Comparison of ENCODE assay signal across 9 cellular contexts in the genomic region with DNA sequence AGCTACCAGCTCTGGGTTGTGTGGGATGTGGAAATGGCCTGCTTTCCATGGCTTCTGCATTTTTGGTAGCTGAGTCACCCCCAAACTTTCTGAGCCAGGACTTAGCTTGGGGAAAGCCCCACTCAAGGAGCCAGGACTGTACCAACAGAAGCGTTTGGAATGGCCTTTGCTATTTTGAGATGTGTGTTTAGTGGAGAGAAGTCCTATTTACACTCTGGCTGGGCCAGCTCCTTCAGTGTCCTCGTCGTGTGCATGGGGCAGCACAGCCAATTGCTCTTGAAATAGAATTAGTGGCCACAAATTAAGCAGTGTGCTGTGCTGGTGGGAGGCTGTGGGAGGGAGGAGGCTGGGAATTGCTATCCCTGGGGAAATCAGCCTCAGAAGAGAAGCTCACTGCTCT. TPM values are rescaled to one million over a fixed set of nuclear protein-coding genes. Genes with fewer than 3 reads are reported as not detected.
DNase-seq lines count a peak whose midpoint lies in the region; ATAC-seq and FAIRE-seq lines count a peak whose summit lies in the region.
"Had no signal": no experiment of that assay in that cellular context is flagged by ENCODE, and none has a peak within 500 bp of the region (broad histone marks: within the 10 kb centered on the region; RNA-seq: fewer than 3 reads in every experiment).

No MANE protein-coding gene starts in this region.

- FAIRE-seq in RCC 7860 (lab: Jason Lieb, UNC): peak; percentile 90
- FAIRE-seq in GM19239 (lab: Jason Lieb, UNC): no peak

- peak; percentile 87 for DNase-seq in AG08395 (ENCODE audit: low spot score)
- peak; percentile 80 for DNase-seq in RCC 7860 (ENCODE audit: low spot score)
- peak; percentile 81 for DNase-seq in fibroblast of gingiva (ENCODE audit: low read depth)
- DNase-seq in myocyte (ENCODE audit: low read depth): peak; percentile 98
- no peak for DNase-seq in activated effector memory CD4-positive, alpha-beta T cell treated with anti-CD3 and anti-CD28 coated beads, Interleukin-2, amount 50 U/mL, for 16 hours
- no peak for DNase-seq in GM19239 (ENCODE audit: insufficient read length, low spot score)
- DNase-seq: effector CD4-positive, alpha-beta T cell had no signal

- ATAC-seq in GM19455 (IDR thresholded peaks at IDR 0.05; ENCODE audit: unreplicated experiment) (no peak), HG03025 (IDR thresholded peaks at IDR 0.05; ENCODE audit: low FRiP score, unreplicated experiment) (no peak)

RNA-seq across cellular contexts. Expression of gene ENTREP1, which starts 51.6 kb away (rescaled TPM):
- 3.4 and 3.7 TPM in 2 replicates for total RNA-seq in myocyte
- 6.5 TPM for polyA plus RNA-seq in myocyte (2012)

Comparison
In these comparisons a context has a peak if more than half of its experiments do, and no peak if none do; other contexts are left out.
1. DNase-seq: peak in AG08395 (single experiment), RCC 7860 (single experiment), fibroblast of gingiva (single experiment) and myocyte (single experiment); none in activated effector memory CD4-positive, alpha-beta T cell treated with anti-CD3 and anti-CD28 coated beads, Interleukin-2, amount 50 U/mL, for 16 hours (single experiment) and GM19239 (single experiment).